Comparison of ENCODE assay signal across 10 cellular contexts in genomic region chr1:109930252-109930993, GRCh38. TPM values are rescaled to one million over a fixed set of nuclear protein-coding genes. Genes with fewer than 3 reads are reported as not detected.
DNase-seq lines count a peak whose midpoint lies in the region; ATAC-seq and TF ChIP-seq lines count a peak whose summit lies in the region.
"Had no signal": no experiment of that assay in that cellular context is flagged by ENCODE, and none has a peak within 500 bp of the region (broad histone marks: within the 10 kb centered on the region; RNA-seq: fewer than 3 reads in every experiment).

No MANE protein-coding gene starts in this region.

- peaks cover 7 to 25% (median 19%) of the 10 kb centered on the region in 3 experiments; a peak in 6 of 7 replicates for H3K36me3 Mint-ChIP-seq in H9 (ENCODE audit: insufficient read depth in 1 of 3, low read depth in 3 of 3)
- H3K36me3 Mint-ChIP-seq in WTC11, result no peaks in the 10 kb centered on the region
- H3K36me3 Mint-ChIP-seq in Calu3 (ENCODE audit: insufficient read depth, unreplicated experiment), result peaks cover 15% of the 10 kb centered on the region

- no peak overlapping the region for H3K4me2 ChIP-seq in H9 (ENCODE audit: insufficient read depth, insufficient read length, low read length)

- H3K23me2 ChIP-seq in H9 (ENCODE audit: insufficient read length, low read depth, low read length, poor library complexity, severe bottlenecking), result no peaks in the 10 kb centered on the region

- no peaks in the 10 kb centered on the region for H3K79me2 ChIP-seq in H9 (ENCODE audit: insufficient read depth, low read length)

- H4K5ac ChIP-seq in H9 (ENCODE audit: insufficient read length, low read depth, low read length), result no peak overlapping the region

- no peak overlapping the region for H3T11ph ChIP-seq in H9 (ENCODE audit: low read length)

- H2BK120ac ChIP-seq in H9 (ENCODE audit: low read depth, low read length, poor library complexity, severe bottlenecking), result no peak overlapping the region

- H3K27me3 Mint-ChIP-seq in H9 (ENCODE audit: low read depth), result peaks cover 8% of the 10 kb centered on the region
- H3K27me3 Mint-ChIP-seq in WTC11 (ENCODE audit: low read depth), result no peaks in the 10 kb centered on the region
- no peaks in the 10 kb centered on the region for H3K27me3 Mint-ChIP-seq in Calu3 (ENCODE audit: unreplicated experiment)

- no peak for TF ChIP-seq POLR2A in right lobe of liver (IDR thresholded peaks at IDR 0.05)
- no peak for TF ChIP-seq POLR2A in spleen (IDR thresholded peaks at IDR 0.05)

- intact Hi-C loops in right lobe of liver (cut with DNase I) (no loop called here), spleen (cut with DNase I; ENCODE audit: low total_unique reads) (no loop called here), Calu3 (cut with micrococcal nuclease; ENCODE audit: unreplicated experiment) (loop anchor here (5.0 kb wide), 1 partner anchor 52 kb away; the partner anchor contains the start of gene AHCYL1)

- H2BK20ac ChIP-seq in H9 (ENCODE audit: low read depth, low read length, poor library complexity, severe bottlenecking), result no peak overlapping the region

- no peak overlapping the region for H3K9ac ChIP-seq in H9 (ENCODE audit: extremely low read depth, insufficient read length, low read length)

- no peak overlapping the region for H2BK15ac ChIP-seq in H9 (ENCODE audit: low read depth, low read length)

- H2BK5ac ChIP-seq in H9 (ENCODE audit: insufficient read length, low read length), result no peak overlapping the region

- H3K4me3 ChIP-seq in right lobe of liver (no peak overlapping the region), spleen (no peak overlapping the region)

- H3K27ac Mint-ChIP-seq in H9 (peak overlapping the region; percentile 77 to 98 (median 77)), WTC11 (peak overlapping the region; percentile 89), Calu3 (ENCODE audit: unreplicated experiment) (no peak overlapping the region)

- TF ChIP-seq CTCF in H9 (conservative IDR thresholded peaks at IDR 0.05), result no peak
- no peak for TF ChIP-seq CTCF in WTC11 (IDR thresholded peaks at IDR 0.05)
- TF ChIP-seq CTCF in right lobe of liver (IDR thresholded peaks at IDR 0.05), result no peak
- no peak for TF ChIP-seq CTCF in spleen (IDR thresholded peaks at IDR 0.05 in 8 of 11, conservative IDR thresholded peaks at IDR 0.05 in 3 of 11)
- no peak for TF ChIP-seq CTCF in Calu3 (IDR thresholded peaks at IDR 0.05; ENCODE audit: unreplicated experiment)

- H3K27me3 ChIP-seq in H9 (ENCODE audit: insufficient read depth, low read length), result no peaks in the 10 kb centered on the region
- no peaks in the 10 kb centered on the region for H3K27me3 ChIP-seq in right lobe of liver
- no peaks in the 10 kb centered on the region for H3K27me3 ChIP-seq in spleen (replicated peaks in 1 of 7)

- H4K91ac ChIP-seq in H9 (ENCODE audit: insufficient read length, low read depth, low read length), result no peak overlapping the region

- POLR2A ChIA-PET in WTC11 (lab: Charles Lee), result interaction anchor here (0.9 kb wide), 1 partner anchor 54 kb away, joined by 3 read pairs; the partner anchor contains the start of gene AHCYL1

- H2AK5ac ChIP-seq in H9 (ENCODE audit: insufficient read length, low read length), result no peak overlapping the region

- no peak overlapping the region for H3K4ac ChIP-seq in H9 (ENCODE audit: low read depth, low read length)

- peak; percentile 42 for DNase-seq in H9
- DNase-seq in WTC11 (ENCODE audit: low spot score), result no peak
- DNase-seq in right lobe of liver, result peak in 1 of 3 donors; percentile 44
- peak; percentile 13 for DNase-seq in spleen
- DNase-seq in NCI-H2029 treated with DMSO at 0.1 percent for 48 hours (lab: John Stamatoyannopoulos, UW), result no peak
- DNase-seq in Calu3, result no peak
- no peak for DNase-seq in NCI-H1930 (lab: John Stamatoyannopoulos, UW)
- DNase-seq: COR-L47, naive B cell had no signal

- H3K9me3 Mint-ChIP-seq in H9 (no peaks in the 10 kb centered on the region), WTC11 (peaks cover 3% of the 10 kb centered on the region; the same call in 1 of the 2 replicates), Calu3 (ENCODE audit: low read depth, unreplicated experiment) (no peaks in the 10 kb centered on the region)

- H3K36me3 ChIP-seq in right lobe of liver (peaks cover 0 to 17% (median 7%) of the 10 kb centered on the region in 4 donors), spleen (peaks cover 0 to 55% (median 32%) of the 10 kb centered on the region in 6 donors)

- ATAC-seq in WTC11 (no peak), right lobe of liver (no peak), GM19467 (IDR thresholded peaks at IDR 0.05; ENCODE audit: unreplicated experiment) (no peak)

- H2BK12ac ChIP-seq in H9 (ENCODE audit: insufficient read length, low read depth, low read length), result peak overlapping the region; percentile 7

- no peaks in the 10 kb centered on the region for H3K79me1 ChIP-seq in H9 (ENCODE audit: insufficient read depth, low read depth, low read length, poor library complexity, severe bottlenecking)

- H3K9me3 ChIP-seq in H9 (ENCODE audit: control insufficient read depth, low read depth, low read length) (no peaks in the 10 kb centered on the region), right lobe of liver (no peaks in the 10 kb centered on the region), spleen (no peaks in the 10 kb centered on the region)

- peak overlapping the region; percentile 43 for H3K18ac ChIP-seq in H9 (ENCODE audit: insufficient read length, low read depth, low read length)

- peak overlapping the region; percentile 62 for H3K14ac ChIP-seq in H9 (ENCODE audit: insufficient read depth, low read length)

- no peak overlapping the region for H2AFZ ChIP-seq in H9 (ENCODE audit: low read length)

- H4K20me1 ChIP-seq in H9 (ENCODE audit: control insufficient read depth, insufficient read depth, insufficient read length), result no peaks in the 10 kb centered on the region

- BruUV-seq in Calu3 (replicated peaks; lab: Mats Ljungman, UMichigan), result no TSS peak

- no peak overlapping the region for H3K23ac ChIP-seq in H9 (ENCODE audit: insufficient read length, low read depth, low read length)

- CTCF ChIA-PET in WTC11 (lab: Charles Lee), result interaction anchor here (0.7 to 3.0 kb wide), 7 partner anchors 14 to 290 kb away, joined by 3 to 21 read pairs (median 4); partner anchors contain the start of gene AHCYL1
- CTCF ChIA-PET in Calu3 (lab: Charles Lee), result no interaction called here

- H3K4me3 Mint-ChIP-seq in H9 (peak overlapping the region in 1 of 2 experiments; percentile 35; a peak in 1 of 5 replicates), WTC11 (no peak overlapping the region), Calu3 (ENCODE audit: low read depth, unreplicated experiment) (no peak overlapping the region)
- H3K4me3 Mint-ChIP-seq: naive B cell had no signal

- no peak overlapping the region for H3K56ac ChIP-seq in H9 (ENCODE audit: insufficient read length, low read depth, low read length)

- H3K27ac ChIP-seq in H9 (ENCODE audit: insufficient read length, low read depth, low read length), result no peak overlapping the region
- peak overlapping the region in 2 of 3 donors; percentile 51 to 55 for H3K27ac ChIP-seq in right lobe of liver
- H3K27ac ChIP-seq in spleen, result peak overlapping the region in 6 of 8 donors; percentile 20 to 85 (median 68)

- WGBS in H9 (ENCODE audit: extremely low coverage, insufficient read length, low lambda C conversion rate), result no CpG with 5 or more reads among the region's 9 CpGs
- 74% methylated on average over 5 of the region's 9 CpGs for WGBS in right lobe of liver (ENCODE audit: insufficient coverage, low coverage, low lambda C conversion rate, missing lambda C conversion rate)
- WGBS in spleen, 5 donors, result 81 to 90% (median 85%) methylated on average over 9 of the region's 9 CpGs

- no peak overlapping the region for H4K8ac ChIP-seq in H9 (replicated peaks; ENCODE audit: insufficient read length, low read depth, low read length)

- H3K4me1 Mint-ChIP-seq in H9 (peaks cover 22 to 31% of the 10 kb centered on the region in 2 experiments), WTC11 (peaks cover 23% of the 10 kb centered on the region), Calu3 (ENCODE audit: low read depth, unreplicated experiment) (peaks cover 38% of the 10 kb centered on the region)
- H3K4me1 Mint-ChIP-seq: naive B cell had no signal

- H3K4me1 ChIP-seq in H9 (ENCODE audit: insufficient read depth, low read length) (no peaks in the 10 kb centered on the region; the same call in 1 of the 2 replicates), right lobe of liver (peaks cover 2 to 68% (median 35%) of the 10 kb centered on the region in 4 donors), spleen (peaks cover 4 to 70% (median 45%) of the 10 kb centered on the region in 6 donors)

RNA-seq across cellular contexts. Expression of gene CSF1, which starts 19.8 kb away (rescaled TPM):
- total RNA-seq in H9 (2021) (2.3 and 3.2 TPM in 2 replicates), WTC11 (2021) (2.5 to 3.3 TPM (median 3.0 TPM) in 3 replicates), right lobe of liver (10 to 100 TPM in 5 of 6 experiments, 1 to 10 TPM in 1; 4.8 to 44.1 (median 22.0) TPM), spleen (100 to 1,000 TPM in 4 of 7 donors, 10 to 100 TPM in 3; 54.2 to 207 (median 112) TPM), Calu3 (2022) (10.8 and 11.1 TPM in 2 replicates)
- polyA plus RNA-seq in spleen, result 10 to 100 TPM in 1 of 3 donors, 1 to 10 TPM in 2; 5.8 to 17.3 (median 8.1) TPM

RNA-seq across cellular contexts. Expression of gene AHCYL1, which starts 54.1 kb away (rescaled TPM):
- total RNA-seq in H9 (2021) (86.0 and 89.0 TPM in 2 replicates), WTC11 (2021) (92.1 to 99.4 TPM (median 98.6 TPM) in 3 replicates), right lobe of liver (10 to 100 TPM; 51.4 to 77.5 (median 56.0) TPM), spleen (10 to 100 TPM; 47.1 to 65.3 (median 52.7) TPM), Calu3 (2022) (54.2 and 56.5 TPM in 2 replicates)
- 10 to 100 TPM; 16.2 to 29.9 (median 21.1) TPM for polyA plus RNA-seq in spleen

Comparison
In these comparisons a context has a peak if more than half of its experiments do, and no peak if none do; other contexts are left out.
1. DNase-seq: peak in H9 (single experiment) and spleen (single experiment); none in WTC11 (single experiment), NCI-H2029 treated with DMSO at 0.1 percent for 48 hours (single experiment), Calu3 (single experiment) and NCI-H1930 (0 of 2).